ENCODE assay signal across 36 cellular contexts in the genomic region with DNA sequence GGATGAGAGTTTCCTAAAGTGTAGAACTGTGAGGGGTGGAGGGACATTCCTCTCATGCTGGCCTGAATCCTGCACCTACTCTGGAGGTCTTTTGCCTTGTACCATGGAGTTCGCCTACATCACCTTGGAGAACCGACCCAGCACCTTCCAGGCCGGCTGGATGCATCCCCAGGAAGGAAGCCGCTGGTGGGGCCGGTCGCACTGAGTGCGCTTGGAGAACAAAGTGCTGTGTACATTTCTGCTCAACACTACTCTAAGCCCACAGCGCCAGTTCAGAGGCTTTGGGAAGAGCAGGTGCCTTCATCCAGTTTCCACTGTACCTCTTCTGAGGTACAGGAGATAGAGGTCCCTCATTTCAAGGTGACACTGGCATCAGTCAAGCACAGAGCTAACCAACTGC.
"Had no signal": no experiment of that assay in that cellular context is flagged by ENCODE, and none has a peak within 500 bp of the region (broad histone marks: within the 10 kb centered on the region; RNA-seq: fewer than 3 reads in every experiment).

No MANE protein-coding gene starts in this region.

- H3K27ac ChIP-seq: brain microvascular endothelial cell, esophagus muscularis mucosa, foreskin keratinocyte, gastrocnemius medialis, heart left ventricle, VCaP had no signal

- H3K36me3 ChIP-seq: brain microvascular endothelial cell, esophagus muscularis mucosa, gastrocnemius medialis, heart left ventricle had no signal

- H3K27me3 ChIP-seq: brain microvascular endothelial cell, esophagus muscularis mucosa, foreskin keratinocyte, gastrocnemius medialis, heart left ventricle had no signal

- ATAC-seq: activated CD8-positive, alpha-beta memory T cell treated with anti-CD3 and anti-CD28 coated beads, Interleukin-2, amount 10 ng/mL, durations not matched to agents 7 days and 5 days; activated T-cell treated with anti-CD3 and anti-CD28 coated beads, Interleukin-2, amount 50 U/mL, for 4 hours; activated T-helper 17 cell treated with anti-CD3 and anti-CD28 coated beads, Interleukin-2, amount 50 U/mL, for 72 hours; effector memory CD8-positive, alpha-beta T cell; foreskin keratinocyte; gastrocnemius medialis; heart left ventricle; WTC11 had no signal

- H3K4me3 ChIP-seq: esophagus muscularis mucosa, gastrocnemius medialis, heart left ventricle had no signal

- H3K4me3 Mint-ChIP-seq: activated CD4-positive, alpha-beta memory T cell treated with anti-CD3 and anti-CD28 coated beads, Interleukin-2, amount 10 ng/mL, durations not matched to agents 7 days and 5 days; activated CD4-positive, alpha-beta T cell treated with anti-CD3 and anti-CD28 coated beads, Interleukin-2, amount 10 ng/mL, durations not matched to agents 7 days and 5 days; activated CD8-positive, alpha-beta memory T cell treated with anti-CD3 and anti-CD28 coated beads, Interleukin-2, amount 10 ng/mL, durations not matched to agents 7 days and 5 days; activated naive CD8-positive, alpha-beta T cell; activated T-cell treated with anti-CD3 and anti-CD28 coated beads, Interleukin-2, amount 50 U/mL, for 4 hours; activated T-helper 17 cell treated with anti-CD3 and anti-CD28 coated beads, Interleukin-2, amount 50 U/mL, for 72 hours; central memory CD8-positive, alpha-beta T cell; effector memory CD8-positive, alpha-beta T cell; T-helper 1 cell treated with Interleukin-12 subunit alpha and Interleukin-12 subunit beta and Interleukin-4 antibody, amounts not matched to agents 30 μg/mL and 1 μg/mL, for 36 hours; WTC11 had no signal

- H3K27ac Mint-ChIP-seq: activated CD4-positive, alpha-beta memory T cell treated with anti-CD3 and anti-CD28 coated beads, Interleukin-2, amount 10 ng/mL, durations not matched to agents 7 days and 5 days; activated CD4-positive, alpha-beta T cell treated with anti-CD3 and anti-CD28 coated beads, Interleukin-2, amount 10 ng/mL, durations not matched to agents 7 days and 5 days; activated CD8-positive, alpha-beta memory T cell treated with anti-CD3 and anti-CD28 coated beads, Interleukin-2, amount 10 ng/mL, durations not matched to agents 7 days and 5 days; activated naive CD8-positive, alpha-beta T cell; activated T-helper 17 cell treated with anti-CD3 and anti-CD28 coated beads, Interleukin-2, amount 50 U/mL, for 72 hours; effector memory CD8-positive, alpha-beta T cell; T-helper 1 cell treated with Interleukin-12 subunit alpha and Interleukin-12 subunit beta and Interleukin-4 antibody, amounts not matched to agents 30 μg/mL and 1 μg/mL, for 36 hours; WTC11 had no signal

- H3K9me3 Mint-ChIP-seq: activated T-helper 17 cell treated with anti-CD3 and anti-CD28 coated beads, Interleukin-2, amount 50 U/mL, for 72 hours; central memory CD8-positive, alpha-beta T cell; effector memory CD8-positive, alpha-beta T cell had no signal

- H3K4me1 Mint-ChIP-seq: activated T-helper 17 cell treated with anti-CD3 and anti-CD28 coated beads, Interleukin-2, amount 50 U/mL, for 72 hours; central memory CD8-positive, alpha-beta T cell; WTC11 had no signal

- H3K9me3 ChIP-seq: esophagus muscularis mucosa, gastrocnemius medialis, heart left ventricle had no signal

- DNase-seq: activated CD4-positive, alpha-beta memory T cell treated with anti-CD3 and anti-CD28 coated beads, Interleukin-2, amount 10 ng/mL, durations not matched to agents 7 days and 5 days; activated CD4-positive, alpha-beta T cell treated with anti-CD3 and anti-CD28 coated beads for 1 hour; activated CD4-positive, alpha-beta T cell treated with anti-CD3 and anti-CD28 coated beads for 4 hours; activated CD4-positive, alpha-beta T cell treated with anti-CD3 and anti-CD28 coated beads, Interleukin-2, amount 10 ng/mL, durations not matched to agents 7 days and 5 days; activated CD4-positive, alpha-beta T cell treated with anti-CD3 and anti-CD28 coated beads, Interleukin-2, amount 50 U/mL, for 4 hours; activated CD8-positive, alpha-beta memory T cell treated with anti-CD3 and anti-CD28 coated beads, Interleukin-2, amount 10 ng/mL, durations not matched to agents 7 days and 5 days; activated CD8-positive, alpha-beta memory T cell treated with anti-CD3 and anti-CD28 coated beads, Interleukin-2, amount 50 U/mL, for 4 hours; activated effector memory CD4-positive, alpha-beta T cell treated with Interleukin-2 at 50 U/mL for 16 hours; activated gamma-delta T cell treated with Interleukin-2 at 50 U/mL for 16 hours; activated naive CD4-positive, alpha-beta T cell treated with anti-CD3 and anti-CD28 coated beads, Interleukin-2, amount 50 U/mL, for 16 hours; activated naive CD4-positive, alpha-beta T cell treated with Interleukin-2 at 50 U/mL for 16 hours; activated T-cell treated with anti-CD3 and anti-CD28 coated beads, Interleukin-2, amount 50 U/mL, for 4 hours; amniotic stem cell; anterior cingulate cortex; brain microvascular endothelial cell; cortex of kidney; dermis blood vessel endothelial cell; effector CD4-positive, alpha-beta T cell; effector memory CD8-positive, alpha-beta T cell; erythroblast; foreskin keratinocyte; gastrocnemius medialis; glutamatergic neuron; heart left ventricle; T-helper 9 cell had no signal

- FAIRE-seq: astrocyte, bronchial epithelial cell, colon, TTC549 had no signal

- H3K4me1 ChIP-seq: esophagus muscularis mucosa, foreskin keratinocyte, gastrocnemius medialis, heart left ventricle had no signal

- H3K27me3 Mint-ChIP-seq: activated CD4-positive, alpha-beta T cell treated with anti-CD3 and anti-CD28 coated beads, Interleukin-2, amount 10 ng/mL, durations not matched to agents 7 days and 5 days; activated CD8-positive, alpha-beta memory T cell treated with anti-CD3 and anti-CD28 coated beads, Interleukin-2, amount 10 ng/mL, durations not matched to agents 7 days and 5 days; activated naive CD8-positive, alpha-beta T cell; activated T-helper 17 cell treated with anti-CD3 and anti-CD28 coated beads, Interleukin-2, amount 50 U/mL, for 72 hours; central memory CD8-positive, alpha-beta T cell had no signal
